ENCODE assay signal across 8 cellular contexts in genomic region chr4:56821394-56822263, GRCh38. TPM values are rescaled to one million over a fixed set of nuclear protein-coding genes. Genes with fewer than 3 reads are reported as not detected.
DNase-seq lines count a peak whose midpoint lies in the region; ATAC-seq, FAIRE-seq and TF ChIP-seq lines count a peak whose summit lies in the region.

Gene SPINK2, minus strand, starts transcription at chr4:56821701. Its CDS starts 39 bp downstream, at chr4:56821662.

- peak; percentile 72 for ATAC-seq in HG03045 (IDR thresholded peaks at IDR 0.05; ENCODE audit: unreplicated experiment)

- H3K79me2 ChIP-seq in hepatocyte = no peaks in the 10 kb centered on the region

- no peak for FAIRE-seq in RCC 7860 (lab: Jason Lieb, UNC)

- POLR2A ChIA-PET in GM10248 (lab: Yijun Ruan, JAX) = no interaction called here

- H3K36me3 ChIP-seq in Peyer's patch (no peaks in the 10 kb centered on the region), hepatocyte (replicated peaks; ENCODE audit: insufficient read depth, low read depth) (no peaks in the 10 kb centered on the region)

- WGBS in hepatocyte (ENCODE audit: low lambda C conversion rate, missing lambda C conversion rate) = 2% methylated on average over 40 of the region's 58 CpGs

- H3K4me2 ChIP-seq in hepatocyte = peak within 1 kb of the TSS; percentile 99

- TF ChIP-seq POLR2A in Peyer's patch (IDR thresholded peaks at IDR 0.05) = no peak

- no peaks in the 10 kb centered on the region for H4K20me1 ChIP-seq in hepatocyte (ENCODE audit: insufficient read depth, poor library complexity, severe bottlenecking)

- H3K4me3 ChIP-seq in Peyer's patch (peak within 1 kb of the TSS; percentile 41 to 55 (median 50)), hepatocyte (peak within 1 kb of the TSS; percentile 60)

- peak within 1 kb of the TSS; percentile 66 for H2AFZ ChIP-seq in hepatocyte

- DNase-seq in GM10248 (ENCODE audit: extremely low spot score) = peak; percentile 48
- peak; percentile 56 to 84 (median 72) for DNase-seq in Peyer's patch
- DNase-seq in activated naive CD4-positive, alpha-beta T cell (lab: John Stamatoyannopoulos, UW) = peak; percentile 8 to 73 (median 42)
- peak; percentile 74 for DNase-seq in hepatocyte (ENCODE audit: low spot score)
- DNase-seq in stimulated activated CD4-positive, alpha-beta T cell treated with anti-CD3 and anti-CD28 coated beads, Interleukin-15, amount 100 ng/mL, for 1 hour (ENCODE audit: low read depth in 1 of 2, low spot score in 1 of 2) = peak; percentile 33 to 55
- no peak for DNase-seq in RCC 7860 (ENCODE audit: low spot score)
- no peak for DNase-seq in SKM-1 treated with dmso at 0.1 percent for 144 hours (lab: John Stamatoyannopoulos, UW; ENCODE audit: unreplicated experiment)

- H3K9me2 ChIP-seq in hepatocyte (replicated peaks; ENCODE audit: insufficient read depth) = no peaks in the 10 kb centered on the region

- no peak for TF ChIP-seq CTCF in GM10248 (IDR thresholded peaks at IDR 0.05; ENCODE audit: control extremely low read depth, extremely low read depth, low read depth, missing control alignments)
- TF ChIP-seq CTCF in Peyer's patch (IDR thresholded peaks at IDR 0.05) = peak in 1 of 6 experiments; percentile 11
- peak; percentile 40 for TF ChIP-seq CTCF in hepatocyte (IDR thresholded peaks at IDR 0.05; ENCODE audit: poor library complexity)

- peak within 1 kb of the TSS in 1 of 4 donors; percentile 6 for H3K27ac ChIP-seq in Peyer's patch
- H3K27ac ChIP-seq in hepatocyte = no peak within 1 kb of the TSS

- CTCF ChIA-PET in GM10248 (lab: Yijun Ruan, JAX) = interaction anchor here (1.3 to 1.6 kb wide), 3 partner anchors 15 to 151 kb away, joined by 3 to 9 read pairs (median 5); no protein-coding TSS in a partner anchor

- H3K9me3 ChIP-seq in Peyer's patch (no peaks in the 10 kb centered on the region), hepatocyte (ENCODE audit: low read depth) (no peaks in the 10 kb centered on the region)

- H3K27me3 ChIP-seq in Peyer's patch = no peaks in the 10 kb centered on the region
- peaks cover 29% of the 10 kb centered on the region for H3K27me3 ChIP-seq in hepatocyte

- H3K4me1 ChIP-seq in Peyer's patch = peaks cover 0 to 9% (median 4%) of the 10 kb centered on the region in 4 donors
- no peaks in the 10 kb centered on the region for H3K4me1 ChIP-seq in hepatocyte (ENCODE audit: insufficient read depth)

RNA-seq across cellular contexts. Expression of gene SPINK2, which starts in this region (rescaled TPM):
- total RNA-seq in Peyer's patch = not detected
- not detected in 2 replicates for total RNA-seq in hepatocyte
- polyA plus RNA-seq in hepatocyte = 0.77 TPM in 1 of 2 replicates, not detected in the other

Comparison
In these comparisons a context has a peak if more than half of its experiments do, and no peak if none do; other contexts are left out.
1. Peak in DNase-seq and H3K4me3 ChIP-seq in Peyer's patch; RNA of the gene not detected or under 1 TPM.
2. Peak in DNase-seq, H3K4me3 ChIP-seq and H3K4me2 ChIP-seq in hepatocyte; RNA of the gene not detected or under 1 TPM.
3. DNase-seq: peak in GM10248 (single experiment), activated naive CD4-positive, alpha-beta T cell (4 of 4) and stimulated activated CD4-positive, alpha-beta T cell treated with anti-CD3 and anti-CD28 coated beads, Interleukin-15, amount 100 ng/mL, for 1 hour (2 of 2); none in RCC 7860 (single experiment) and SKM-1 treated with dmso at 0.1 percent for 144 hours (single experiment).